In the genomic region with DNA sequence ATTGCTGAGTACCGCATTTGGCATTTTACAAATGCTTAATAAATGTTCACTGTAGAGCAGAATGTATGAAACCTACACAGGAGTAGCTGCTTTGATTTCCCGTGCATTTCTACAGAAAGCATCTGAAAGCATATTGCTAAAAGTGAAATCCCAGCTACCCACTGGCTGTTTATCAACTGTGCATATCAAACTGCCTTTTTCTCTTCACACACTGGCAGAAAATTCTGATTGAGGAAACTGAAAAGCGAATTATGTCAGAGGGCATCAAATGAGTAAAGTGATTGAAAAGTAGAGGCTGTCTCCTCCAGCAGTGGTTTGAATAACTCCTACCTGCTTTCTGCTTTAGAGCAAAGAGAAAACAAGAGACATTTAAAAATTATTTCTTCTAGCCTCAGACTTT, we compare ENCODE assay signal across 15 cellular contexts.
"Had no signal": no experiment of that assay in that cellular context is flagged by ENCODE, and none has a peak within 500 bp of the region (broad histone marks: within the 10 kb centered on the region; RNA-seq: fewer than 3 reads in every experiment).

No MANE protein-coding gene starts in this region.

- ATAC-seq: esophagus mucosa, gastroesophageal sphincter, heart left ventricle, left lung, SK-N-SH treated with all-trans-retinoic acid at 6 μM for 48 hours, T-cell had no signal

- H3K27me3 Mint-ChIP-seq: T-cell had no signal

- H3K27ac Mint-ChIP-seq: T-cell had no signal

- DNase-seq: effector CD4-positive, alpha-beta T cell; heart left ventricle; left lung; mammary epithelial cell; SIG-M5; stimulated activated CD4-positive, alpha-beta T cell treated with anti-CD3 and anti-CD28 coated beads, Interleukin-12 subunit alpha, Interleukin-12 subunit beta, amount 100 ng/mL, for 4 hours; stimulated activated CD4-positive, alpha-beta T cell treated with anti-CD3 and anti-CD28 coated beads, Interleukin-1b, Interleukin-23, amount 100 ng/mL, for 48 hours; stomach; T-cell; T1000; testis; upper lobe of left lung had no signal

- H3K4me3 Mint-ChIP-seq: T-cell had no signal
